8 cellular contexts compared by ENCODE assay signal in genomic region chr19:1261512-1261862, GRCh38. TPM values are rescaled to one million over a fixed set of nuclear protein-coding genes. Genes with fewer than 3 reads are reported as not detected.
DNase-seq lines count a peak whose midpoint lies in the region; ATAC-seq and TF ChIP-seq lines count a peak whose summit lies in the region.

No MANE protein-coding gene starts in this region.

- no peaks in the 10 kb centered on the region for H3K9me2 ChIP-seq in OCI-LY7 (ENCODE audit: insufficient read depth, low read length)

- DNase-seq in GM12865 (ENCODE audit: low read depth) (no peak), OCI-LY7 (ENCODE audit: low spot score) (peak; percentile 74), nephron progenitor cell (peak; percentile 28), NCI-H2171 treated with DMSO at 0.1 percent for 48 hours (lab: John Stamatoyannopoulos, UW) (no peak), Ammon's horn (ENCODE audit: low spot score) (no peak), GM19238 (ENCODE audit: insufficient read length, low spot score) (no peak)

- no peaks in the 10 kb centered on the region for H3K27me3 ChIP-seq in ectodermal cell (ENCODE audit: control insufficient read depth, insufficient read depth, low read length, poor library complexity, severe bottlenecking)

- peak overlapping the region; percentile 93 for H3K27ac Mint-ChIP-seq in nephron progenitor cell

- POLR2A ChIA-PET in OCI-LY7 (lab: Charles Lee) = interaction anchor here (1.0 kb wide), 1 partner anchor 18 kb away, joined by 4 read pairs; no protein-coding TSS in a partner anchor

- H3K4me1 Mint-ChIP-seq in nephron progenitor cell = peaks cover 79% of the 10 kb centered on the region

- ATAC-seq in HG02642 (IDR thresholded peaks at IDR 0.05; ENCODE audit: poor library complexity, unreplicated experiment) = no peak

- peak overlapping the region; percentile 85 for H3K4me3 Mint-ChIP-seq in nephron progenitor cell

- H3K4me2 ChIP-seq in OCI-LY7 (ENCODE audit: low read length) = peak overlapping the region; percentile 83

- WGBS in ectodermal cell, 2 experiments = 27 to 28% methylated on average over 16 of the region's 16 CpGs

- H4K20me1 ChIP-seq in OCI-LY7 (ENCODE audit: insufficient read depth, low read length) = no peaks in the 10 kb centered on the region

- peaks cover 27% of the 10 kb centered on the region; the same call in 1 of the 2 replicates for H3K79me2 ChIP-seq in OCI-LY7 (ENCODE audit: insufficient read depth, low read depth, low read length)

- peak; percentile 29 for TF ChIP-seq CTCF in GM12865 (IDR thresholded peaks at IDR 0.05; ENCODE audit: insufficient read depth, low read depth, low read length, missing control alignments)
- TF ChIP-seq CTCF in OCI-LY7 (conservative IDR thresholded peaks at IDR 0.05; ENCODE audit: low read length) = peak; percentile 68
- no peak for TF ChIP-seq CTCF in nephron progenitor cell (IDR thresholded peaks at IDR 0.05)

- CTCF ChIA-PET in OCI-LY7 (lab: Charles Lee; ENCODE audit: unreplicated experiment) = no interaction called here

- H3K27ac ChIP-seq in OCI-LY7 (ENCODE audit: low read depth, low read length, poor library complexity, severe bottlenecking) (peak overlapping the region; percentile 93), ectodermal cell (ENCODE audit: insufficient read depth, low read depth, low read length, poor library complexity, severe bottlenecking) (no peak overlapping the region)

- intact Hi-C loops in OCI-LY7 (cut with micrococcal nuclease; ENCODE audit: unreplicated experiment) = loop anchor here (1.0 to 10.0 kb wide), 2 partner anchors 8 to 237 kb away; partner anchors contain the start of genes CNN2, RNU6-2 and TMEM259

- H3K4me3 ChIP-seq in GM12865 (ENCODE audit: low read depth, low read length) = peak overlapping the region; percentile 93
- peak overlapping the region; percentile 78 for H3K4me3 ChIP-seq in OCI-LY7 (ENCODE audit: low read depth, low read length, poor library complexity, severe bottlenecking)
- peak overlapping the region; percentile 71 for H3K4me3 ChIP-seq in ectodermal cell (ENCODE audit: insufficient read depth, low read depth, low read length)

- peaks cover 75% of the 10 kb centered on the region for H3K4me1 ChIP-seq in OCI-LY7 (ENCODE audit: insufficient read depth, low read length, poor library complexity, severe bottlenecking)
- peaks cover 66% of the 10 kb centered on the region for H3K4me1 ChIP-seq in ectodermal cell (ENCODE audit: control insufficient read depth, insufficient read depth, low read length)

- no peak overlapping the region for H2AFZ ChIP-seq in OCI-LY7 (ENCODE audit: low read length)

- no TSS peak for BruUV-seq in OCI-LY7 (replicated peaks; lab: Mats Ljungman, UMichigan)

- H3K36me3 Mint-ChIP-seq in nephron progenitor cell (ENCODE audit: low read depth) = peaks cover 9% of the 10 kb centered on the region

- no peaks in the 10 kb centered on the region for H3K9me3 Mint-ChIP-seq in nephron progenitor cell

- H3K9me3 ChIP-seq in OCI-LY7 (ENCODE audit: low read length) = no peaks in the 10 kb centered on the region
- no peaks in the 10 kb centered on the region for H3K9me3 ChIP-seq in ectodermal cell (ENCODE audit: control insufficient read depth, low read length)

- peaks cover 3% of the 10 kb centered on the region for H3K27me3 Mint-ChIP-seq in nephron progenitor cell (ENCODE audit: low read depth, poor library complexity)

- peaks cover 24% of the 10 kb centered on the region for H3K36me3 ChIP-seq in OCI-LY7 (ENCODE audit: insufficient read depth, low read length)
- peaks cover 7% of the 10 kb centered on the region for H3K36me3 ChIP-seq in ectodermal cell (ENCODE audit: control insufficient read depth, insufficient read depth, low read length)

RNA-seq across cellular contexts. Expression of gene CIRBP, which starts 7.6 kb away (rescaled TPM):
- total RNA-seq in OCI-LY7 (2014; rRNA removed; shearing (Covaris generic)) = 278 and 287 TPM in 2 replicates
- 309 and 321 TPM in 2 replicates for total RNA-seq in OCI-LY7 (2022)
- polyA plus RNA-seq in ectodermal cell (2013, experiment 1 of 4) = 532 TPM
- 509 TPM for polyA plus RNA-seq in ectodermal cell (2013, experiment 2 of 4)
- polyA plus RNA-seq in ectodermal cell (2013, experiment 3 of 4) = 334 TPM
- 373 TPM for polyA plus RNA-seq in ectodermal cell (2013, experiment 4 of 4)

RNA-seq across cellular contexts. Expression of gene MIDN, which starts 13.1 kb away (rescaled TPM):
- 11.7 and 20.3 TPM in 2 replicates for total RNA-seq in OCI-LY7 (2014; rRNA removed; shearing (Covaris generic))
- total RNA-seq in OCI-LY7 (2022) = 70.9 and 75.8 TPM in 2 replicates
- polyA plus RNA-seq in ectodermal cell (2013, experiment 1 of 4) = 155 TPM
- polyA plus RNA-seq in ectodermal cell (2013, experiment 2 of 4) = 178 TPM
- polyA plus RNA-seq in ectodermal cell (2013, experiment 3 of 4) = 116 TPM
- polyA plus RNA-seq in ectodermal cell (2013, experiment 4 of 4) = 120 TPM

RNA-seq across cellular contexts. Expression of gene FAM174C, which starts 13.8 kb away (rescaled TPM):
- total RNA-seq in OCI-LY7 (2014; rRNA removed; shearing (Covaris generic)) = 52.6 and 53.2 TPM in 2 replicates
- 79.8 and 81.5 TPM in 2 replicates for total RNA-seq in OCI-LY7 (2022)
- polyA plus RNA-seq in ectodermal cell (2013, experiment 1 of 4) = 21.4 TPM
- polyA plus RNA-seq in ectodermal cell (2013, experiment 2 of 4) = 22.6 TPM
- 23.2 TPM for polyA plus RNA-seq in ectodermal cell (2013, experiment 3 of 4)
- polyA plus RNA-seq in ectodermal cell (2013, experiment 4 of 4) = 22.3 TPM

RNA-seq across cellular contexts. Expression of gene ATP5F1D, which starts 19.9 kb away (rescaled TPM):
- 51.8 and 82.1 TPM in 2 replicates for total RNA-seq in OCI-LY7 (2014; rRNA removed; shearing (Covaris generic))
- total RNA-seq in OCI-LY7 (2022) = 207 and 266 TPM in 2 replicates
- 126 TPM for polyA plus RNA-seq in ectodermal cell (2013, experiment 1 of 4)
- 105 TPM for polyA plus RNA-seq in ectodermal cell (2013, experiment 2 of 4)
- 117 TPM for polyA plus RNA-seq in ectodermal cell (2013, experiment 3 of 4)
- polyA plus RNA-seq in ectodermal cell (2013, experiment 4 of 4) = 124 TPM

RNA-seq across cellular contexts. Expression of gene CBARP, which starts 23.7 kb away (rescaled TPM):
- total RNA-seq in OCI-LY7 (2014; rRNA removed; shearing (Covaris generic)) = 0.09 and 0.33 TPM in 2 replicates
- 0.13 and 0.18 TPM in 2 replicates for total RNA-seq in OCI-LY7 (2022)
- 19.8 TPM for polyA plus RNA-seq in ectodermal cell (2013, experiment 1 of 4)
- 16.0 TPM for polyA plus RNA-seq in ectodermal cell (2013, experiment 2 of 4)
- 20.8 TPM for polyA plus RNA-seq in ectodermal cell (2013, experiment 3 of 4)
- polyA plus RNA-seq in ectodermal cell (2013, experiment 4 of 4) = 21.1 TPM

Comparison
In these comparisons a context has a peak if more than half of its experiments do, and no peak if none do; other contexts are left out.
1. DNase-seq: peak in OCI-LY7 (single experiment) and nephron progenitor cell (single experiment); none in GM12865 (single experiment), NCI-H2171 treated with DMSO at 0.1 percent for 48 hours (single experiment), Ammon's horn (single experiment) and GM19238 (single experiment).
2. Peak in every context shown above with its lines, with median percentiles within 50 percentile points of each other: H3K4me3 ChIP-seq.